ENCODE assay signal across 8 cellular contexts in genomic region chr1:11807087-11807486, GRCh38. TPM values are rescaled to one million over a fixed set of nuclear protein-coding genes. Genes with fewer than 3 reads are reported as not detected.
DNase-seq lines count a peak whose midpoint lies in the region; ATAC-seq, FAIRE-seq and TF ChIP-seq lines count a peak whose summit lies in the region.

No MANE protein-coding gene starts in this region.

- H3K4me3 ChIP-seq in right atrium auricular region (peak overlapping the region; percentile 75 to 83), cardiac fibroblast (replicated peaks in 1 of 2; ENCODE audit: low read depth in 2 of 2, low read length in 2 of 2) (peak overlapping the region; percentile 70 to 94), muscle layer of colon (ENCODE audit: low read depth in 1 of 2, low read length in 2 of 2) (peak overlapping the region in 1 of 2 donors; percentile 98), vagina (peak overlapping the region; percentile 94 to 95)

- intact Hi-C loops in cardiac septum (cut with DNase I) (no loop called here), vagina (cut with DNase I) (no loop called here)

- ATAC-seq in GM18868 (IDR thresholded peaks at IDR 0.05; ENCODE audit: unreplicated experiment) = no peak

- H3K27ac ChIP-seq in right atrium auricular region = peak overlapping the region; percentile 96 to 98
- peak overlapping the region; percentile 83 for H3K27ac ChIP-seq in muscle layer of colon (ENCODE audit: low read depth, low read length)
- H3K27ac ChIP-seq in vagina = peak overlapping the region; percentile 100

- no peaks in the 10 kb centered on the region for H3K9me3 ChIP-seq in right atrium auricular region
- no peaks in the 10 kb centered on the region for H3K9me3 ChIP-seq in muscle layer of colon (ENCODE audit: low read length)
- no peaks in the 10 kb centered on the region for H3K9me3 ChIP-seq in vagina

- peaks cover 29% of the 10 kb centered on the region for H3K36me3 ChIP-seq in right atrium auricular region
- peaks cover 12% of the 10 kb centered on the region for H3K36me3 ChIP-seq in muscle layer of colon (ENCODE audit: insufficient read depth, low read length)
- H3K36me3 ChIP-seq in vagina = peaks cover 0 to 21% of the 10 kb centered on the region in 2 donors

- TF ChIP-seq CTCF in right atrium auricular region (IDR thresholded peaks at IDR 0.05) (no peak), cardiac fibroblast (IDR thresholded peaks at IDR 0.05; ENCODE audit: low read depth, low read length) (no peak), vagina (IDR thresholded peaks at IDR 0.05) (no peak)

- peaks cover 0 to 60% of the 10 kb centered on the region in 2 donors for H3K4me1 ChIP-seq in right atrium auricular region
- H3K4me1 ChIP-seq in muscle layer of colon (ENCODE audit: insufficient read depth, low read length) = peaks cover 35% of the 10 kb centered on the region
- peaks cover 65% of the 10 kb centered on the region for H3K4me1 ChIP-seq in vagina

- DNase-seq in right atrium auricular region (ENCODE audit: low spot score) = no peak
- DNase-seq in cardiac septum (ENCODE audit: low spot score) = no peak
- no peak for DNase-seq in cardiac fibroblast (ENCODE audit: low read depth in 2 of 2)
- no peak for DNase-seq in vagina (ENCODE audit: extremely low spot score in 2 of 2)
- no peak for DNase-seq in NCI-H2081 (lab: John Stamatoyannopoulos, UW)
- no peak for DNase-seq in GM12891 (ENCODE audit: insufficient read length, low spot score)

- peak overlapping the region; percentile 72 for H3K9ac ChIP-seq in muscle layer of colon (ENCODE audit: low read length)

- FAIRE-seq in GM12891 (lab: Jason Lieb, UNC) = no peak

- TF ChIP-seq POLR2A in vagina (IDR thresholded peaks at IDR 0.05) (no peak), GM12891 (IDR thresholded peaks at IDR 0.05; ENCODE audit: low read depth, low read length) (no peak)

- no peaks in the 10 kb centered on the region for H3K27me3 ChIP-seq in right atrium auricular region
- H3K27me3 ChIP-seq in muscle layer of colon (ENCODE audit: control insufficient read depth in 1 of 2, insufficient read depth in 2 of 2, low read length in 2 of 2) = no peaks in the 10 kb centered on the region
- H3K27me3 ChIP-seq in vagina = no peaks in the 10 kb centered on the region

TF ChIP-seq in GM12891, 5 proteins besides CTCF, POLR2A, EP300 and RAD21:
- TF ChIP-seq POLR2AphosphoS5 (IDR thresholded peaks at IDR 0.05; ENCODE audit: low read depth, low read length) = no peak
- no peak for TF ChIP-seq SPI1 (IDR thresholded peaks at IDR 0.05; ENCODE audit: low read depth, low read length)
- TF ChIP-seq TAF1 (IDR thresholded peaks at IDR 0.05; ENCODE audit: low read depth, low read length) = no peak
- no peak for TF ChIP-seq PAX5 (IDR thresholded peaks at IDR 0.05; ENCODE audit: insufficient read depth, low read length, severe bottlenecking)
- TF ChIP-seq POU2F2 (IDR thresholded peaks at IDR 0.05; ENCODE audit: low read depth, low read length) = no peak

RNA-seq across cellular contexts. Expression of gene CLCN6, which starts 1.1 kb away (rescaled TPM):
- total RNA-seq in right atrium auricular region (10 to 100 TPM; 14.8 to 15.2 TPM), cardiac septum (26.3 TPM), vagina (19.2 TPM)
- 8.9 TPM for polyA plus RNA-seq in GM12891 (2012; ENCODE audit: low read depth, missing spikeins)

RNA-seq across cellular contexts. Expression of gene MTHFR, which starts 1.3 kb away (rescaled TPM):
- total RNA-seq in right atrium auricular region (10 to 100 TPM; 38.5 to 53.9 TPM), cardiac septum (33.7 TPM), vagina (47.9 TPM)
- 7.0 TPM for polyA plus RNA-seq in GM12891 (2012; ENCODE audit: low read depth, missing spikeins)

RNA-seq across cellular contexts. Expression of gene NPPA, which starts 40.5 kb away (rescaled TPM):
- total RNA-seq in right atrium auricular region (over 10,000 TPM; 98,870 to 132,613 TPM), cardiac septum (21,376 TPM), vagina (not detected)
- 0.36 TPM for polyA plus RNA-seq in GM12891 (2012; ENCODE audit: low read depth, missing spikeins)

RNA-seq across cellular contexts. Expression of gene C1orf167, which starts 45.1 kb away (rescaled TPM):
- total RNA-seq in right atrium auricular region (1 to 10 TPM in 1 of 2 donors, under 1 TPM in 1; 0.85 to 1.7 TPM), cardiac septum (2.3 TPM), vagina (not detected)
- polyA plus RNA-seq in GM12891 (2012; ENCODE audit: low read depth, missing spikeins) = 0.86 TPM

RNA-seq across cellular contexts. Expression of gene NPPB, which starts 51.7 kb away (rescaled TPM):
- over 10,000 TPM in 1 of 2 donors, 1,000 to 10,000 TPM in 1; 1,081 to 10,488 TPM for total RNA-seq in right atrium auricular region
- total RNA-seq in cardiac septum = 7,162 TPM
- total RNA-seq in vagina = not detected
- not detected for polyA plus RNA-seq in GM12891 (2012; ENCODE audit: low read depth, missing spikeins)

Comparison
In these comparisons a context has a peak if more than half of its experiments do, and no peak if none do; other contexts are left out.
1. RNA of gene NPPA, which starts 40.5 kb away (total RNA-seq): 98,870 to 132,613 TPM in right atrium auricular region and 21,376 TPM in cardiac septum (single experiment); not detected in vagina (single experiment); every median in the first group is over 1,000 times any median in the second.
2. Peak in every context shown above with its lines, with median percentiles within 50 percentile points of each other: H3K27ac ChIP-seq.